Comparison of ENCODE assay signal across 1 cellular context in the genomic region with DNA sequence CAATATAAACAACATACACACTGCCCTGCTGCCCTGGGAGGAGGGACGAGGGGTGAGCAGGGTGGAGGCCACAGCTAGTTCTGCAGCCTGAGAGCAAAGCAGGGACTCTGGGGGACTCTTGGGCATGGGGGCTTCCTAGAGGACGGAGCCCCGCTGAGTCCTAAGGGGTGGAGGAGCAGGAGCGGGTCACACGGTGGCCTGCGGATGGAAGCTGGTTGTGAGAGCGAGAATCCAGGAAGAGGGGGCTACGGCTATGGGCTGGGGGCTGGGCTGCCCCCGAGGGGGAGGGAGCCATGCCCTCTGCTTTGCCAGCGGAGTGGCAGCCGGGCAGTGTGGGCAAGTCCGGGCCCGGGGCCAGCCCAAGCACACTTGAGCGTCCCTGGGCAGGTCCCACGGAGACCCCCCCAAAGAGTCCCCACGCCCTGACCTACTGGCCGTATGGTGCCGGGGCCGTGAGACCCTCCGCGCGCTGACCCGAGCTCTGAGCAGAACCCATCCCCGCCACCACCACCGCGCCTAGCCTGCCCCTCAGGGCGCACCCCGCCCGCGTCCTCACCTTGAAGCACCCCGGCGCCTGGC.
TF ChIP-seq lines count a peak whose summit lies in the region.

No MANE protein-coding gene starts in this region.

TF ChIP-seq in endothelial cell of umbilical vein, 7 proteins besides CTCF, POLR2A, EP300 and RAD21:
- TF ChIP-seq FOS (IDR thresholded peaks at IDR 0.05; ENCODE audit: borderline replicate concordance, insufficient read depth, low read length) (no peak), GATA2 (IDR thresholded peaks at IDR 0.05; ENCODE audit: insufficient read depth, insufficient read length, low read depth, low read length) (no peak), EZH2 (IDR thresholded peaks at IDR 0.05; ENCODE audit: borderline replicate concordance, low read depth, low read length, severe bottlenecking) (no peak), POLR2AphosphoS5 (IDR thresholded peaks at IDR 0.05; ENCODE audit: insufficient read depth, low read depth, low read length) (no peak), JUN (IDR thresholded peaks at IDR 0.05; ENCODE audit: borderline replicate concordance, insufficient read depth, insufficient read length, low read depth) (no peak)
- TF ChIP-seq, protein P1, sequence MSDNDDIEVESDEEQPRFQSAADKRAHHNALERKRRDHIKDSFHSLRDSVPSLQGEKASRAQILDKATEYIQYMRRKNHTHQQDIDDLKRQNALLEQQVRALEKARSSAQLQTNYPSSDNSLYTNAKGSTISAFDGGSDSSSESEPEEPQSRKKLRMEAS (IDR thresholded peaks at IDR 0.05; ENCODE audit: insufficient read depth, insufficient read length), result no peak
